ENCODE assay signal across 22 cellular contexts in the genomic region with DNA sequence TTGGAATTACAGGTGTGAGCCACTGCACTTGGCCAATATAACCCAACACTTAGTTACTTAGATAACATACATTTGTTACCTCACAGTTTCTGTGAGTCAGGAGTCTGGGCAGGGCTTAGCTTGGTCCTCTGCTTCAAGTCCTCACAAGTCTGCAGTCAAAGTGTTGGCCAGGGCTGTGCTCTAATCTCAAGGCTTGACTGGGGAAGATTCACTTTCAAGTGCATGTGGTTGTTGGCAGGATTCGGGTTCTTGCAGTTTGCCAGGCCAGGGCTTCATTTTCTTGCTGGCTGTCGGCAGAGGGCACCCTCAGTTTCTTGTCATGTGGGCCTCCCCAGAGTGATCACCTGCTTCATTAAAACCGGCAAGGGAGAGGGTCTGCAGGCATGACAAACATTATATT.
DNase-seq lines count a peak whose midpoint lies in the region; ATAC-seq and TF ChIP-seq lines count a peak whose summit lies in the region.
"Had no signal": no experiment of that assay in that cellular context is flagged by ENCODE, and none has a peak within 500 bp of the region (broad histone marks: within the 10 kb centered on the region; RNA-seq: fewer than 3 reads in every experiment).

No MANE protein-coding gene starts in this region.

- in situ Hi-C loops in mammary epithelial cell (cut with MboI; ENCODE audit: low sequenced_read_pairs in 2 of 2) = loop anchor here in 1 of 2 donors (25.0 kb wide), 3 partner anchors 256 to 1831 kb away; a partner anchor contains a TSS

- H3K79me2 ChIP-seq in mammary epithelial cell (ENCODE audit: insufficient read depth, low read length) = no peaks in the 10 kb centered on the region

- H3K36me3 Mint-ChIP-seq in Calu3 (ENCODE audit: insufficient read depth, unreplicated experiment) = no peaks in the 10 kb centered on the region
- H3K36me3 Mint-ChIP-seq: CD8-positive, alpha-beta T cell had no signal

- TF ChIP-seq CTCF in Calu3 (IDR thresholded peaks at IDR 0.05; ENCODE audit: unreplicated experiment) (no peak), LNCaP clone FGC (IDR thresholded peaks at IDR 0.05; ENCODE audit: control insufficient read depth, extremely low read depth, insufficient read depth) (peak; percentile 19; the same call in 1 of the 2 replicates), mammary epithelial cell (conservative IDR thresholded peaks at IDR 0.05 in 1 of 2, IDR thresholded peaks at IDR 0.05 in 1 of 2; ENCODE audit: extremely low read depth in 1 of 2, insufficient read depth in 1 of 2, low read depth in 1 of 2, low read length in 2 of 2) (no peak)

- no peaks in the 10 kb centered on the region for H4K20me1 ChIP-seq in mammary epithelial cell (ENCODE audit: insufficient read depth, low read length)

- no peaks in the 10 kb centered on the region for H3K9me3 Mint-ChIP-seq in Calu3 (ENCODE audit: low read depth, unreplicated experiment)
- H3K9me3 Mint-ChIP-seq: CD8-positive, alpha-beta T cell had no signal

- no peak overlapping the region for H3K27ac ChIP-seq in mammary epithelial cell (ENCODE audit: insufficient read depth, low read depth, low read length)
- H3K27ac ChIP-seq: RWPE1, SJCRH30 had no signal

- no peak overlapping the region for H3K4me3 Mint-ChIP-seq in Calu3 (ENCODE audit: low read depth, unreplicated experiment)
- H3K4me3 Mint-ChIP-seq: CD8-positive, alpha-beta T cell had no signal

- no peak overlapping the region for H3K9ac ChIP-seq in mammary epithelial cell (ENCODE audit: insufficient read depth, low read length)

- DNase-seq in Calu3 (peak; percentile 5), LNCaP clone FGC (ENCODE audit: low read depth) (no peak), mammary epithelial cell (peak; percentile 77), iris pigment epithelial cell (ENCODE audit: low read depth) (peak; percentile 12), DMS 273 treated with DMSO at 0.1 percent for 48 hours (lab: John Stamatoyannopoulos, UW) (no peak), T-helper 2 cell (no peak)
- DNase-seq: AML-193; CD8-positive, alpha-beta T cell; DND-41; GDM1; NCI-H1105 treated with DMSO at 0.1 percent for 48 hours; NCI-H1694 treated with DMSO at 0.1 percent for 48 hours; NCI-H69; NK-92 treated with Interleukin-12 subunit alpha and Interleukin-12 subunit beta, amount 100 ng/mL, for 24 hours; PC-3; SJCRH30 had no signal

- H3K4me1 Mint-ChIP-seq in Calu3 (ENCODE audit: low read depth, unreplicated experiment) = no peaks in the 10 kb centered on the region

- intact Hi-C loops in Calu3 (cut with micrococcal nuclease; ENCODE audit: unreplicated experiment) = no loop called here
- intact Hi-C loops in mammary epithelial cell (cut with micrococcal nuclease) = loop anchor here (5.0 to 10.0 kb wide), 3 partner anchors 496 to 1154 kb away; no protein-coding TSS in a partner anchor

- H2AFZ ChIP-seq in mammary epithelial cell (ENCODE audit: low read depth, low read length) = no peak overlapping the region

- H3K9me3 ChIP-seq in mammary epithelial cell (replicated peaks; ENCODE audit: insufficient read depth, low read length) = peaks cover 7% of the 10 kb centered on the region
- H3K9me3 ChIP-seq: HAP-1, SJCRH30 had no signal

- H3K27me3 Mint-ChIP-seq in Calu3 (ENCODE audit: unreplicated experiment) = no peaks in the 10 kb centered on the region

- H3K27me3 ChIP-seq in mammary epithelial cell (ENCODE audit: insufficient read depth, low read length) = no peaks in the 10 kb centered on the region
- H3K27me3 ChIP-seq: SJCRH30 had no signal

- H3K4me3 ChIP-seq in LNCaP clone FGC (ENCODE audit: low read depth, low read length) = no peak overlapping the region
- no peak overlapping the region for H3K4me3 ChIP-seq in mammary epithelial cell (replicated peaks in 1 of 3; ENCODE audit: insufficient read depth in 1 of 3, low read depth in 2 of 3, low read length in 3 of 3)
- H3K4me3 ChIP-seq: GM12878, HAP-1, K562, SJCRH30 had no signal

- CTCF ChIA-PET in Calu3 (lab: Charles Lee) = no interaction called here
- CTCF ChIA-PET in mammary epithelial cell (lab: Charles Lee; ENCODE audit: low non-redundant PET) = no interaction called here

- BruUV-seq in Calu3 (replicated peaks; lab: Mats Ljungman, UMichigan) = no TSS peak
- no TSS peak for BruUV-seq in mammary epithelial cell (replicated peaks; lab: Mats Ljungman, UMichigan)

- H3K27ac Mint-ChIP-seq in Calu3 (ENCODE audit: unreplicated experiment) = no peak overlapping the region
- H3K27ac Mint-ChIP-seq: CD8-positive, alpha-beta T cell had no signal

- no peaks in the 10 kb centered on the region for H3K36me3 ChIP-seq in mammary epithelial cell (ENCODE audit: insufficient read depth, low read length)
- H3K36me3 ChIP-seq: HAP-1, SJCRH30 had no signal

- 100% methylated on average over 3 of the region's 3 CpGs for WGBS in mammary epithelial cell (ENCODE audit: low coverage, missing lambda C conversion rate)

- H3K4me1 ChIP-seq in mammary epithelial cell (ENCODE audit: insufficient read depth, low read length) = peaks cover 12% of the 10 kb centered on the region
- H3K4me1 ChIP-seq: HAP-1, SJCRH30 had no signal

- ATAC-seq in HG03175 (IDR thresholded peaks at IDR 0.05; ENCODE audit: unreplicated experiment) (no peak), GM21367 (IDR thresholded peaks at IDR 0.05; ENCODE audit: unreplicated experiment) (no peak)
- ATAC-seq: CD8-positive, alpha-beta T cell; GM12878; K562; PC-3 had no signal

- H3K4me2 ChIP-seq in mammary epithelial cell (ENCODE audit: insufficient read depth, low read depth, low read length) = no peak overlapping the region

- dilution Hi-C loops in mammary epithelial cell (cut with HindIII; ENCODE audit: low sequenced_read_pairs) = no loop called here

Comparison
In these comparisons a context has a peak if more than half of its experiments do, and no peak if none do; other contexts are left out.
1. DNase-seq: peak in Calu3 (single experiment), mammary epithelial cell (single experiment) and iris pigment epithelial cell (single experiment); none in LNCaP clone FGC (single experiment), DMS 273 treated with DMSO at 0.1 percent for 48 hours (single experiment) and T-helper 2 cell (0 of 5).